1 cellular context compared by ENCODE assay signal in genomic region chr6:1796706-1797529, GRCh38.
TF ChIP-seq lines count a peak whose summit lies in the region.

No MANE protein-coding gene starts in this region.

TF ChIP-seq in GM12878, 131 proteins besides CTCF, POLR2A, EP300 and RAD21 (continued from another document and continues in another):
- TF ChIP-seq HSF1 (IDR thresholded peaks at IDR 0.05; ENCODE audit: low read depth, low read length) (no peak), TCF7 (IDR thresholded peaks at IDR 0.05; ENCODE audit: borderline replicate concordance) (no peak), USF2 (IDR thresholded peaks at IDR 0.05; ENCODE audit: borderline replicate concordance, low read depth, low read length) (no peak), CBX5 (IDR thresholded peaks at IDR 0.05; ENCODE audit: low read depth) (no peak), LARP7 (IDR thresholded peaks at IDR 0.05) (no peak), HCFC1 (IDR thresholded peaks at IDR 0.05; ENCODE audit: low read length) (no peak), ZBTB4 (CRISPR knock-in tag; IDR thresholded peaks at IDR 0.05) (no peak), IRF5 (IDR thresholded peaks at IDR 0.05; ENCODE audit: borderline replicate concordance) (no peak), SPI1 (IDR thresholded peaks at IDR 0.05; ENCODE audit: borderline replicate concordance, insufficient read depth, low read depth, low read length) (peak; percentile 69), ATF7 (IDR thresholded peaks at IDR 0.05; ENCODE audit: low read depth) (no peak), PKNOX1 (IDR thresholded peaks at IDR 0.05) (no peak), ZNF217 (IDR thresholded peaks at IDR 0.05) (no peak), ATF2 (IDR thresholded peaks at IDR 0.05; ENCODE audit: low read length) (peak; percentile 71; the same call in 1 of the 2 replicates), ATF3 (IDR thresholded peaks at IDR 0.05; ENCODE audit: borderline replicate concordance, extremely low read depth, low read depth, low read length) (no peak), IKZF1 (conservative IDR thresholded peaks at IDR 0.05) (no peak), RCOR1 (conservative IDR thresholded peaks at IDR 0.05; ENCODE audit: low read depth, low read length) (no peak), MTA2 (IDR thresholded peaks at IDR 0.05; ENCODE audit: low read depth) (no peak), TARDBP (IDR thresholded peaks at IDR 0.05; ENCODE audit: borderline replicate concordance) (no peak), ZBTB33 (IDR thresholded peaks at IDR 0.05) (no peak), BCL11A (IDR thresholded peaks at IDR 0.05; ENCODE audit: low read depth, low read length) (no peak), ZNF207 (IDR thresholded peaks at IDR 0.05; ENCODE audit: borderline replicate concordance) (no peak), SMAD1 (IDR thresholded peaks at IDR 0.05; ENCODE audit: low read depth, partially characterized antibody) (no peak), STAT3 (IDR thresholded peaks at IDR 0.05; ENCODE audit: low read depth, low read length) (no peak), BMI1 (IDR thresholded peaks at IDR 0.05; ENCODE audit: borderline replicate concordance) (no peak), CEBPB (IDR thresholded peaks at IDR 0.05; ENCODE audit: borderline replicate concordance in 1 of 2, low read depth in 2 of 2, low read length in 2 of 2) (no peak), SP1 (IDR thresholded peaks at IDR 0.05; ENCODE audit: low read depth, low read length) (no peak), NFYA (IDR thresholded peaks at IDR 0.05; ENCODE audit: borderline replicate concordance, low read depth, low read length) (no peak), SKIL (IDR thresholded peaks at IDR 0.05; ENCODE audit: low read depth, poor library complexity, severe bottlenecking) (no peak), SIX5 (IDR thresholded peaks at IDR 0.05; ENCODE audit: low read depth, low read length, severe bottlenecking) (no peak), ASH2L (IDR thresholded peaks at IDR 0.05; ENCODE audit: borderline replicate concordance, low read depth) (no peak), ZBTB11 (CRISPR knock-in tag; IDR thresholded peaks at IDR 0.05) (no peak), YBX1 (IDR thresholded peaks at IDR 0.05) (no peak), KAT2A (conservative IDR thresholded peaks at IDR 0.05; ENCODE audit: control insufficient read depth, low read depth, low read length) (no peak), ZNF384 (IDR thresholded peaks at IDR 0.05; ENCODE audit: borderline replicate concordance, low read depth, low read length) (no peak), FOXK2 (IDR thresholded peaks at IDR 0.05) (no peak), SMC3 (IDR thresholded peaks at IDR 0.05; ENCODE audit: borderline replicate concordance, low read length) (no peak), RFX5 (IDR thresholded peaks at IDR 0.05; ENCODE audit: low read depth, low read length) (no peak), HDAC6 (IDR thresholded peaks at IDR 0.05; ENCODE audit: unreplicated experiment) (no peak), NR2C2 (IDR thresholded peaks at IDR 0.05; ENCODE audit: borderline replicate concordance, control insufficient read depth, insufficient read length, low read depth) (no peak), ZZZ3 (IDR thresholded peaks at IDR 0.05; ENCODE audit: control insufficient read depth, insufficient read length, low read depth) (no peak), MYC (IDR thresholded peaks at IDR 0.05; ENCODE audit: insufficient read depth, insufficient read length, insufficient replicate concordance, low read length, severe bottlenecking) (no peak), MXI1 (IDR thresholded peaks at IDR 0.05; ENCODE audit: low read depth, low read length) (no peak)
